In the genomic region with DNA sequence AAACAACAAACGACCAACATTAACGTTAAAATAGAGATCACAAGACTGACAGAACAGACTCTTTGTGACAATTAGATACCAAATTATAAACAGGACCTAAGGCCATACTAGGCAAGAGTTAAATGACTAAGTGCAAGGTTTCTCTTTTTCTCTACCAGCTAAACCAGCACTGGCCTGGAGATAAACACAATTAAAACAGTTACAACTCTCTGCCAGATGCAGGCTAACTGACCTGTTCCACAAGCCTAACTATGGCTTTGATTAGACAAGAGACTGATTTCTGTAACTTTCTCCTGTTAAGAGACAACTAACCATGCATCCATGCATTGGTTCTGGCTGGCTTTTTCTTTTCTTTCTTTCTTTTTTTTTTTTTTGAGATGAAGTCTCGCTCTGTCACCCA, we compare ENCODE assay signal across 21 cellular contexts. TPM values are rescaled to one million over a fixed set of nuclear protein-coding genes. Genes with fewer than 3 reads are reported as not detected.
DNase-seq lines count a peak whose midpoint lies in the region; ATAC-seq, FAIRE-seq and TF ChIP-seq lines count a peak whose summit lies in the region.
"Had no signal": no experiment of that assay in that cellular context is flagged by ENCODE, and none has a peak within 500 bp of the region (broad histone marks: within the 10 kb centered on the region; RNA-seq: fewer than 3 reads in every experiment).

No MANE protein-coding gene starts in this region.

- CTCF ChIA-PET in HepG2 (lab: Yijun Ruan, JAX; ENCODE audit: low intra/inter-chr PET ratio, low total read pairs), result no interaction called here

- H3K4me3 ChIP-seq in HepG2 (replicated peaks in 1 of 3; ENCODE audit: insufficient read depth in 1 of 3, low read depth in 2 of 3, low read length in 3 of 3) (no peak overlapping the region), right lobe of liver (no peak overlapping the region), trophoblast cell (ENCODE audit: low read depth, low read length) (no peak overlapping the region)
- H3K4me3 ChIP-seq: BLaER1, GM23248 had no signal

- no peaks in the 10 kb centered on the region; a peak in 1 of 5 replicates for H3K27me3 ChIP-seq in HepG2 (ENCODE audit: control insufficient read depth in 1 of 2, insufficient read depth in 2 of 2, low read length in 2 of 2)
- no peaks in the 10 kb centered on the region for H3K27me3 ChIP-seq in right lobe of liver
- no peaks in the 10 kb centered on the region for H3K27me3 ChIP-seq in trophoblast cell (ENCODE audit: insufficient read depth, low read length)
- H3K27me3 ChIP-seq: BLaER1 had no signal

- H4K91ac ChIP-seq in trophoblast cell (ENCODE audit: low read depth, low read length), result no peak overlapping the region

- H3K14ac ChIP-seq in trophoblast cell (ENCODE audit: low read length), result no peak overlapping the region

- H3K9ac ChIP-seq in HepG2 (ENCODE audit: insufficient read depth, low read depth, low read length), result no peak overlapping the region
- H3K9ac ChIP-seq in trophoblast cell (ENCODE audit: low read length), result no peak overlapping the region
- H3K9ac ChIP-seq: BLaER1, GM23248 had no signal

- H4K12ac ChIP-seq in trophoblast cell (ENCODE audit: low read depth, low read length), result no peak overlapping the region

- ATAC-seq in HepG2 (no peak), right lobe of liver (no peak)
- ATAC-seq: CD8-positive, alpha-beta T cell had no signal

- TF ChIP-seq POLR2A in HepG2 (IDR thresholded peaks at IDR 0.05; ENCODE audit: insufficient read depth in 1 of 2, low read depth in 2 of 2, low read length in 2 of 2) (no peak), right lobe of liver (IDR thresholded peaks at IDR 0.05) (no peak)

- DNase-seq in HepG2 (ENCODE audit: low spot score) (no peak), right lobe of liver (no peak), trophoblast cell (peak; percentile 51 to 84), head of caudate nucleus (no peak), NCI-H2171 treated with DMSO at 0.1 percent for 48 hours (lab: John Stamatoyannopoulos, UW) (no peak)
- DNase-seq: Caco-2; CD4-positive, CD25-positive, alpha-beta regulatory T cell; CD8-positive, alpha-beta T cell; DMS153; GF-D8; GM23248; H7; HCEC 1CT had no signal

- H3K4ac ChIP-seq in trophoblast cell (ENCODE audit: low read depth, low read length), result no peak overlapping the region

- no peak for TF ChIP-seq EP300 in HepG2 (IDR thresholded peaks at IDR 0.05; ENCODE audit: low read depth in 2 of 2, low read length in 2 of 2)
- TF ChIP-seq EP300 in HepG2 (CRISPR knock-in tag; IDR thresholded peaks at IDR 0.05; ENCODE audit: borderline replicate concordance), result no peak

- in situ Hi-C loops in HepG2 (cut with HindIII; ENCODE audit: extremely low pct_ligation_motif_present, low pct_unique_long_range_greater_than_20kb), result loop anchor here (5.0 kb wide), 1 partner anchor 67 kb away; a partner anchor contains a TSS

- TF ChIP-seq RAD21 in HepG2 (CRISPR knock-in tag; IDR thresholded peaks at IDR 0.05), result no peak

- peaks cover 7% of the 10 kb centered on the region for H3K79me1 ChIP-seq in trophoblast cell (ENCODE audit: low read length)

- no peak overlapping the region for H3K23ac ChIP-seq in trophoblast cell (ENCODE audit: low read length)

- H4K20me1 ChIP-seq in HepG2 (ENCODE audit: insufficient read depth, low read length), result peaks cover 4% of the 10 kb centered on the region; the same call in 1 of the 2 replicates

- no peak overlapping the region for H3K18ac ChIP-seq in trophoblast cell (ENCODE audit: low read length)

- FAIRE-seq in HepG2 (lab: Jason Lieb, UNC), result no peak
- FAIRE-seq: A204.1, GM12892, GM19239, H1 had no signal

- H2BK12ac ChIP-seq in trophoblast cell (ENCODE audit: low read length), result no peak overlapping the region

- no peaks in the 10 kb centered on the region for H3K9me3 ChIP-seq in HepG2 (ENCODE audit: low read length)
- no peaks in the 10 kb centered on the region for H3K9me3 ChIP-seq in right lobe of liver
- no peaks in the 10 kb centered on the region for H3K9me3 ChIP-seq in trophoblast cell (ENCODE audit: insufficient read depth, low read depth, low read length)
- H3K9me3 ChIP-seq: BLaER1, Caco-2 had no signal

- POLR2A ChIA-PET in HepG2 (lab: Yijun Ruan, JAX), result no interaction called here

- peak overlapping the region; percentile 29 for H3K4me2 ChIP-seq in HepG2 (ENCODE audit: low read depth, low read length)
- H3K4me2 ChIP-seq in trophoblast cell (ENCODE audit: low read length), result no peak overlapping the region
- H3K4me2 ChIP-seq: BLaER1 had no signal

- no peak overlapping the region for H4K8ac ChIP-seq in trophoblast cell (ENCODE audit: low read depth, low read length)

- 38% methylated on average over 3 of the region's 3 CpGs for WGBS in HepG2 (ENCODE audit: low lambda C conversion rate)
- 41% methylated on average over 3 of the region's 3 CpGs for WGBS in right lobe of liver (ENCODE audit: insufficient coverage, low coverage, low lambda C conversion rate, missing lambda C conversion rate)
- no CpG with 5 or more reads among the region's 3 CpGs for WGBS in trophoblast cell (ENCODE audit: extremely low coverage, insufficient coverage, insufficient read length)

- H3K27ac ChIP-seq in HepG2 (ENCODE audit: extremely low read length, insufficient read depth, low read length), result no peak overlapping the region
- no peak overlapping the region for H3K27ac ChIP-seq in right lobe of liver
- peak overlapping the region; percentile 91 for H3K27ac ChIP-seq in VCaP
- no peak overlapping the region for H3K27ac ChIP-seq in trophoblast cell (ENCODE audit: low read depth, low read length)
- H3K27ac ChIP-seq: 22Rv1, BLaER1, C4-2B, GM23248 had no signal

- H2AFZ ChIP-seq in HepG2 (ENCODE audit: low read length) (peak overlapping the region; percentile 44), trophoblast cell (ENCODE audit: insufficient read depth, low read length, poor library complexity) (no peak overlapping the region)
- H2AFZ ChIP-seq: GM23248 had no signal

- H2BK5ac ChIP-seq in trophoblast cell (ENCODE audit: low read depth, low read length, poor library complexity), result no peak overlapping the region

- BruUV-seq in HepG2 (replicated peaks; lab: Mats Ljungman, UMichigan), result no TSS peak

- H2BK120ac ChIP-seq in trophoblast cell (ENCODE audit: insufficient read depth, low read length, poor library complexity), result no peak overlapping the region

- H3K4me1 ChIP-seq in HepG2 (ENCODE audit: insufficient read depth, low read length) (peaks cover 30% of the 10 kb centered on the region), right lobe of liver (peaks cover 0 to 17% (median 8%) of the 10 kb centered on the region in 4 donors), trophoblast cell (ENCODE audit: control insufficient read depth in 1 of 2, insufficient read depth in 2 of 2, low read length in 2 of 2) (no peaks in the 10 kb centered on the region)

- no peak for TF ChIP-seq CTCF in HepG2 (CRISPR knock-in tag; IDR thresholded peaks at IDR 0.05)
- TF ChIP-seq CTCF in right lobe of liver (IDR thresholded peaks at IDR 0.05), result no peak
- TF ChIP-seq CTCF in VCaP (conservative IDR thresholded peaks at IDR 0.05), result no peak

- no peaks in the 10 kb centered on the region for H3K36me3 ChIP-seq in HepG2 (replicated peaks in 1 of 2; ENCODE audit: control insufficient read depth in 1 of 2, insufficient read depth in 2 of 2, low read length in 2 of 2)
- no peaks in the 10 kb centered on the region for H3K36me3 ChIP-seq in right lobe of liver
- no peaks in the 10 kb centered on the region for H3K36me3 ChIP-seq in trophoblast cell (ENCODE audit: control insufficient read depth in 1 of 2, insufficient read depth in 2 of 2, low read length in 2 of 2)

- peaks cover 33% of the 10 kb centered on the region for H3K79me2 ChIP-seq in HepG2 (ENCODE audit: insufficient read depth, low read length)
- peaks cover 14% of the 10 kb centered on the region for H3K79me2 ChIP-seq in trophoblast cell (ENCODE audit: control insufficient read depth, insufficient read depth, low read length, poor library complexity)

- H2AK5ac ChIP-seq in trophoblast cell (ENCODE audit: low read length), result no peak overlapping the region

- intact Hi-C loops in HepG2 (cut with micrococcal nuclease; ENCODE audit: unreplicated experiment) (loop anchor here (5.0 kb wide), 1 partner anchor 143 kb away; a partner anchor contains a TSS), right lobe of liver (cut with DNase I) (no loop called here), head of caudate nucleus (cut with DNase I) (loop anchor here (5.0 to 10.0 kb wide), 2 partner anchors 67 to 626 kb away; a partner anchor contains a TSS)

TF ChIP-seq in HepG2, 621 proteins besides CTCF, POLR2A, EP300 and RAD21 (continues in another document):
- TF ChIP-seq THAP11 (CRISPR knock-in tag; IDR thresholded peaks at IDR 0.05) (no peak), ZNF329 (CRISPR knock-in tag; IDR thresholded peaks at IDR 0.05; ENCODE audit: low read depth) (no peak)

RNA-seq across cellular contexts. Expression of a gene that starts 1.6 kb away (rescaled TPM):
- 30.4 and 33.1 TPM in 2 replicates for total RNA-seq in HepG2 (2016; rRNA removed; fragmentation: Illumina TruSeq; extraction: Trizol)
- total RNA-seq in HepG2 (2016; cell fraction: cytosol; rRNA removed; fragmentation: Illumina TruSeq; extraction: Trizol; ENCODE audit: low read depth), result 5.4 and 5.9 TPM in 2 replicates
- total RNA-seq in HepG2 (2016; cell fraction: insoluble cytoplasmic fraction; rRNA removed; fragmentation: Illumina TruSeq; extraction: Trizol), result 33.4 and 36.2 TPM in 2 replicates
- total RNA-seq in HepG2 (2016; cell fraction: membrane; rRNA removed; fragmentation: Illumina TruSeq; extraction: Trizol), result 19.9 and 20.5 TPM in 2 replicates
- 38.1 and 40.6 TPM in 2 replicates for total RNA-seq in HepG2 (2016; cell fraction: nucleus; rRNA removed; fragmentation: Illumina TruSeq; extraction: Trizol)
- 15.6 and 23.5 TPM in 2 replicates for polyA plus RNA-seq in HepG2 (2011; rRNA removed)
- 13.3 and 20.0 TPM in 2 replicates for polyA plus RNA-seq in HepG2 (2011; cell fraction: cytosol; rRNA removed)
- 14.6 and 19.7 TPM in 2 replicates for polyA plus RNA-seq in HepG2 (2011; cell fraction: nucleus; rRNA removed)
- 29.9 and 30.2 TPM in 2 replicates for polyA plus RNA-seq in HepG2 (2012)
- polyA plus RNA-seq in HepG2 (2016; cell fraction: cytosol; fragmentation: Illumina TruSeq; extraction: Trizol; ENCODE audit: low read depth), result 5.7 and 7.1 TPM in 2 replicates
- polyA plus RNA-seq in HepG2 (2016; cell fraction: insoluble cytoplasmic fraction; fragmentation: Illumina TruSeq; extraction: Trizol; ENCODE audit: low read depth), result 38.6 and 42.3 TPM in 2 replicates
- polyA plus RNA-seq in HepG2 (2016; cell fraction: membrane; fragmentation: Illumina TruSeq; extraction: Trizol; ENCODE audit: low read depth), result 14.7 TPM in 2 replicates
- polyA plus RNA-seq in HepG2 (2016; cell fraction: nucleus; fragmentation: Illumina TruSeq; extraction: Trizol; ENCODE audit: insufficient read depth, low read depth), result 55.9 and 57.1 TPM in 2 replicates
- 5.8 and 10.0 TPM in 2 replicates for polyA minus RNA-seq in HepG2 (2011; rRNA and poly(A)+ RNA removed; ENCODE audit: low replicate concordance)
- polyA minus RNA-seq in HepG2 (2011; cell fraction: cytosol; rRNA and poly(A)+ RNA removed), result 17.1 and 19.6 TPM in 2 replicates
- 20.3 and 22.3 TPM in 2 replicates for polyA minus RNA-seq in HepG2 (2011; cell fraction: nucleus; rRNA and poly(A)+ RNA removed)
- total RNA-seq in right lobe of liver, result 10 to 100 TPM; 20.0 to 33.1 (median 26.7) TPM
- polyA plus RNA-seq in trophoblast cell (2013), result 143 and 168 TPM in 2 replicates

Comparison
In these comparisons a context has a peak if more than half of its experiments do, and no peak if none do; other contexts are left out.
1. intact Hi-C loops: an anchor here in HepG2 (5.0 kb wide) and head of caudate nucleus (5.0 to 10.0 kb wide); none called in right lobe of liver.
2. DNase-seq: peak in trophoblast cell (2 of 2); none in HepG2 (single experiment), right lobe of liver (0 of 3), head of caudate nucleus (0 of 42) and NCI-H2171 treated with DMSO at 0.1 percent for 48 hours (single experiment).